In the genomic region with DNA sequence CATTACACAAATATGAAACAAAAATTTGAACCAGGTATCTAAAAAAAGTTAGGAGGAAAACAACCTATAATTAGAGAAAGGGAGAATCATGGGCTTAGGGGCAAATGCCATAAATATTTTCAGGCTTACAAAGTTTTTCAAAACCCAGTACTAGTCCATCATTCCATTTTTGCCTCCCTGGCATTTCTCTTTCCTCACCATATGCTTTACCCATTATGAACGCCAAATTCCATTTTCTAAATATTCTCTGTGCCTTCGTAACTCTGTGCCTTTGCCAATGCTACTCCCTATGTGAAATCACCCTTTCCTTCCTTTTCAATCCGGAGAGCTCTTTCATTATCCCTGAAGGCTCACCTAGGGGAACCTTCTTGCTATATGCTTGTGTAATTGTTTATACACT, we compare ENCODE assay signal across 27 cellular contexts.
"Had no signal": no experiment of that assay in that cellular context is flagged by ENCODE, and none has a peak within 500 bp of the region (broad histone marks: within the 10 kb centered on the region; RNA-seq: fewer than 3 reads in every experiment).

No MANE protein-coding gene starts in this region.

- H3K27ac ChIP-seq: left ventricle myocardium inferior, parathyroid adenoma, right atrium auricular region, right lobe of liver, skin epidermis, stomach, testis, transverse colon, upper lobe of right lung had no signal

- H3K4me3 Mint-ChIP-seq: immature natural killer cell; mesothelial cell of epicardium; naive thymus-derived CD4-positive, alpha-beta T cell; natural killer cell treated with Interleukin-12 subunit alpha and Interleukin-12 subunit beta and Interleukin-15 and Interleukin-18, amount 100 ng/mL, for 72 hours; neural crest cell; stimulated activated naive B cell treated with anti-CD40 and anti-IgM and Interleukin-4, amounts not matched to agents 10 μg/mL and 1 μg/mL and 100 μg/mL, for 72 hours had no signal

- H3K79me2 ChIP-seq: parathyroid adenoma had no signal

- H2AFZ ChIP-seq: parathyroid adenoma had no signal

- H3K4me1 ChIP-seq: left ventricle myocardium inferior, parathyroid adenoma, right atrium auricular region, right lobe of liver, stomach, testis, transverse colon, upper lobe of right lung had no signal

- H3K27me3 ChIP-seq: right atrium auricular region, right lobe of liver, testis, thyroid gland, upper lobe of right lung had no signal

- H3K9me3 ChIP-seq: right lobe of liver, testis, thyroid gland, upper lobe of right lung had no signal

- H3K36me3 Mint-ChIP-seq: immature natural killer cell; naive thymus-derived CD4-positive, alpha-beta T cell; natural killer cell treated with Interleukin-12 subunit alpha and Interleukin-12 subunit beta and Interleukin-15 and Interleukin-18, amount 100 ng/mL, for 72 hours; stimulated activated naive B cell treated with anti-CD40 and anti-IgM and Interleukin-4, amounts not matched to agents 10 μg/mL and 1 μg/mL and 100 μg/mL, for 72 hours had no signal

- H3K27ac Mint-ChIP-seq: immature natural killer cell; mesothelial cell of epicardium; naive thymus-derived CD4-positive, alpha-beta T cell; natural killer cell treated with Interleukin-12 subunit alpha and Interleukin-12 subunit beta and Interleukin-15 and Interleukin-18, amount 100 ng/mL, for 72 hours; progenitor cell of endocrine pancreas; stimulated activated naive B cell treated with anti-CD40 and anti-IgM and Interleukin-4, amounts not matched to agents 10 μg/mL and 1 μg/mL and 100 μg/mL, for 72 hours had no signal

- H3K9ac ChIP-seq: parathyroid adenoma had no signal

- ATAC-seq: naive thymus-derived CD4-positive, alpha-beta T cell; natural killer cell treated with Interleukin-12 subunit alpha and Interleukin-12 subunit beta and Interleukin-15 and Interleukin-18, amount 100 ng/mL, for 72 hours; right lobe of liver; stimulated activated naive B cell treated with anti-CD40 and anti-IgM and Interleukin-4, amounts not matched to agents 10 μg/mL and 1 μg/mL and 100 μg/mL, for 72 hours; stimulated activated naive CD8-positive, alpha-beta T cell treated with anti-CD3 and anti-CD28 coated beads, Interleukin-15, Interleukin-2, amounts not matched to agents 100 U/mL and 50 U/mL, for 24 hours; upper lobe of right lung had no signal

- H3K36me3 ChIP-seq: left ventricle myocardium inferior, right atrium auricular region, right lobe of liver, stomach, thyroid gland, transverse colon, upper lobe of right lung had no signal

- DNase-seq: hypothalamus; immature natural killer cell; kidney; left ventricle myocardium inferior; mesendoderm; naive thymus-derived CD4-positive, alpha-beta T cell; nucleus accumbens; right lobe of liver; stimulated activated CD4-positive, alpha-beta T cell treated with anti-CD3 and anti-CD28 coated beads, Interleukin-12 subunit alpha, Interleukin-12 subunit beta, amount 100 ng/mL, for 4 hours; stimulated activated CD4-positive, alpha-beta T cell treated with anti-CD3 and anti-CD28 coated beads, Interleukin-15, amount 100 ng/mL, for 24 hours; stimulated activated CD4-positive, alpha-beta T cell treated with anti-CD3 and anti-CD28 coated beads, Interleukin-2, amount 100 ng/mL, for 24 hours; stimulated activated CD4-positive, alpha-beta T cell treated with anti-CD3 and anti-CD28 coated beads, Interleukin-4, amount 100 ng/mL, for 1 hour; stimulated activated naive B cell treated with anti-CD40 and anti-IgM and Interleukin-4, amounts not matched to agents 10 μg/mL and 1 μg/mL and 100 μg/mL, for 72 hours; stimulated activated naive CD8-positive, alpha-beta T cell treated with anti-CD3 and anti-CD28 coated beads, Interleukin-15, Interleukin-2, amounts not matched to agents 100 U/mL and 50 U/mL, for 24 hours; stomach; testis; transverse colon; upper lobe of right lung had no signal

- H3K9me3 Mint-ChIP-seq: natural killer cell treated with Interleukin-12 subunit alpha and Interleukin-12 subunit beta and Interleukin-15 and Interleukin-18, amount 100 ng/mL, for 72 hours had no signal

- H3K4me3 ChIP-seq: left ventricle myocardium inferior, lung, right atrium auricular region, right lobe of liver, skin epidermis, stomach, testis, thyroid gland, transverse colon, upper lobe of right lung had no signal

- H3K4me1 Mint-ChIP-seq: immature natural killer cell; mesothelial cell of epicardium; naive thymus-derived CD4-positive, alpha-beta T cell; neural crest cell; stimulated activated naive B cell treated with anti-CD40 and anti-IgM and Interleukin-4, amounts not matched to agents 10 μg/mL and 1 μg/mL and 100 μg/mL, for 72 hours had no signal
